14 cellular contexts compared by ENCODE assay signal in genomic region chr16:16028311-16028999, GRCh38.
DNase-seq lines count a peak whose midpoint lies in the region; ATAC-seq, FAIRE-seq and TF ChIP-seq lines count a peak whose summit lies in the region.
"Had no signal": no experiment of that assay in that cellular context is flagged by ENCODE, and none has a peak within 500 bp of the region (broad histone marks: within the 10 kb centered on the region; RNA-seq: fewer than 3 reads in every experiment).

No MANE protein-coding gene starts in this region.

- no peak overlapping the region for H2BK5ac ChIP-seq in neuronal stem cell (ENCODE audit: low read length)

- no peak overlapping the region for H3K14ac ChIP-seq in neuronal stem cell (ENCODE audit: low read length)

- BruUV-seq in endothelial cell of umbilical vein (replicated peaks; lab: Mats Ljungman, UMichigan): no TSS peak

- H3K27ac ChIP-seq in ACC112 (ENCODE audit: low read depth, low read length): peak overlapping the region; percentile 51
- peak overlapping the region; percentile 71 for H3K27ac ChIP-seq in endothelial cell of umbilical vein (ENCODE audit: insufficient read depth, low read depth, low read length)
- H3K27ac ChIP-seq in neuronal stem cell (replicated peaks; ENCODE audit: low read length): no peak overlapping the region
- no peak overlapping the region for H3K27ac ChIP-seq in SJCRH30

- no peak overlapping the region for H2BK15ac ChIP-seq in neuronal stem cell (ENCODE audit: low read length)

- H3K9me3 ChIP-seq in endothelial cell of umbilical vein (replicated peaks; ENCODE audit: control insufficient read depth, insufficient read depth, low read length): no peaks in the 10 kb centered on the region
- no peaks in the 10 kb centered on the region for H3K9me3 ChIP-seq in neuronal stem cell (replicated peaks in 1 of 2; ENCODE audit: control insufficient read depth in 2 of 2, insufficient read depth in 1 of 2, low read depth in 1 of 2, low read length in 2 of 2)
- H3K9me3 ChIP-seq in SJCRH30 (replicated peaks): no peaks in the 10 kb centered on the region

- intact Hi-C loops in endothelial cell of umbilical vein (cut with micrococcal nuclease): loop anchor here (1.0 to 10.0 kb wide), 2 partner anchors 30 to 96 kb away; no protein-coding TSS in a partner anchor

- H2AFZ ChIP-seq in ACC112 (ENCODE audit: low read length, unreplicated experiment) (no peak overlapping the region), endothelial cell of umbilical vein (ENCODE audit: low read depth, low read length) (no peak overlapping the region), neuronal stem cell (ENCODE audit: low read length) (peak overlapping the region; percentile 80)

- H3K27me3 ChIP-seq in ACC112 (ENCODE audit: insufficient read depth, low read length) (no peaks in the 10 kb centered on the region), endothelial cell of umbilical vein (ENCODE audit: control insufficient read depth in 2 of 2, insufficient read depth in 2 of 2, low read length in 2 of 2) (no peaks in the 10 kb centered on the region), neuronal stem cell (ENCODE audit: control insufficient read depth in 3 of 3, insufficient read depth in 3 of 3, low read depth in 1 of 3, low read length in 3 of 3) (no peaks in the 10 kb centered on the region), SJCRH30 (no peaks in the 10 kb centered on the region)

- TF ChIP-seq CTCF in endothelial cell of umbilical vein (IDR thresholded peaks at IDR 0.05; ENCODE audit: extremely low read depth in 1 of 2, insufficient read depth in 1 of 2, low read depth in 1 of 2, low read length in 2 of 2): no peak

- POLR2A ChIA-PET in endothelial cell of umbilical vein (lab: Charles Lee): interaction anchor here (0.7 to 1.5 kb wide), 2 partner anchors 10 to 30 kb away, joined by 4 to 6 read pairs; no protein-coding TSS in a partner anchor

- no peak for TF ChIP-seq POLR2A in endothelial cell of umbilical vein (IDR thresholded peaks at IDR 0.05; ENCODE audit: low read depth, low read length)

- H3K79me1 ChIP-seq in neuronal stem cell (ENCODE audit: low read depth, low read length): no peaks in the 10 kb centered on the region

- FAIRE-seq in endothelial cell of umbilical vein (lab: Jason Lieb, UNC): no peak

- peak overlapping the region; percentile 56 for H4K91ac ChIP-seq in neuronal stem cell (ENCODE audit: low read depth, low read length, poor library complexity)

- H3K4me2 ChIP-seq in endothelial cell of umbilical vein (ENCODE audit: insufficient read depth, low read length) (peak overlapping the region; percentile 7), neuronal stem cell (ENCODE audit: insufficient read depth, low read length, poor library complexity, severe bottlenecking) (no peak overlapping the region)

- no peak overlapping the region for H3K4ac ChIP-seq in neuronal stem cell (ENCODE audit: low read length)

- H2BK12ac ChIP-seq in neuronal stem cell (ENCODE audit: low read length): no peak overlapping the region

- H3K4me3 ChIP-seq in ACC112 (ENCODE audit: low read depth, low read length): no peak overlapping the region
- H3K4me3 ChIP-seq in endothelial cell of umbilical vein (replicated peaks in 1 of 3; ENCODE audit: insufficient read depth in 1 of 3, low read depth in 1 of 3, low read length in 3 of 3): no peak overlapping the region
- H3K4me3 ChIP-seq in neuronal stem cell (ENCODE audit: low read length in 2 of 2): no peak overlapping the region
- no peak overlapping the region for H3K4me3 ChIP-seq in SJCRH30

- dilution Hi-C loops in endothelial cell of umbilical vein (cut with MboI; ENCODE audit: extremely low pct_ligation_motif_present, low sequenced_read_pairs): no loop called here

- H3K4me1 ChIP-seq in ACC112 (ENCODE audit: control insufficient read depth, insufficient read depth, low read length, unreplicated experiment): peaks cover 63% of the 10 kb centered on the region
- peaks cover 36% of the 10 kb centered on the region for H3K4me1 ChIP-seq in endothelial cell of umbilical vein (ENCODE audit: control insufficient read depth, extremely low read depth, insufficient read depth, low read length)
- H3K4me1 ChIP-seq in neuronal stem cell (ENCODE audit: control insufficient read depth in 2 of 2, insufficient read depth in 1 of 2, low read depth in 1 of 2, low read length in 2 of 2): peaks cover 8 to 11% of the 10 kb centered on the region in 2 donors
- no peaks in the 10 kb centered on the region for H3K4me1 ChIP-seq in SJCRH30

- ATAC-seq in HG02840 (IDR thresholded peaks at IDR 0.05; ENCODE audit: low FRiP score, unreplicated experiment): no peak
- ATAC-seq: HCT116; left cardiac atrium; stimulated activated memory B cell treated with anti-CD40 and anti-IgM and Interleukin-4, amounts not matched to agents 10 μg/mL and 1 μg/mL and 100 μg/mL, for 72 hours had no signal

- WGBS in neuronal stem cell (ENCODE audit: extremely low coverage in 2 of 2, insufficient read length in 2 of 2, insufficient replicate concordance in 1 of 2), 2 donors: no CpG with 5 or more reads among the region's 19 CpGs

- H2BK120ac ChIP-seq in neuronal stem cell (ENCODE audit: low read depth, low read length): no peak overlapping the region

- no peak overlapping the region for H3K23ac ChIP-seq in neuronal stem cell (ENCODE audit: low read depth, low read length, poor library complexity)

- H4K20me1 ChIP-seq in endothelial cell of umbilical vein (replicated peaks; ENCODE audit: control insufficient read depth, extremely low read depth, insufficient read depth, low read length): no peaks in the 10 kb centered on the region

- H3K18ac ChIP-seq in neuronal stem cell (ENCODE audit: low read length): no peak overlapping the region

- DNase-seq in HuH-7.5 (ENCODE audit: low spot score) (peak; percentile 29), endothelial cell of umbilical vein (ENCODE audit: low read depth, low spot score) (peak; percentile 14), neuronal stem cell (ENCODE audit: low spot score) (no peak), SJCRH30 (no peak), SKM-1 (lab: John Stamatoyannopoulos, UW; ENCODE audit: unreplicated experiment) (no peak)
- no peak for DNase-seq in effector CD8-positive, alpha-beta T cell (lab: John Stamatoyannopoulos, UW)
- DNase-seq: hypothalamus, left cardiac atrium, NCI-H1930, NCI-H526 treated with DMSO at 0.1 percent for 48 hours had no signal

- H3K9me1 ChIP-seq in endothelial cell of umbilical vein (replicated peaks; ENCODE audit: control insufficient read depth, extremely low read depth, insufficient read depth, low read length): no peaks in the 10 kb centered on the region

- peak overlapping the region; percentile 19 for H4K8ac ChIP-seq in neuronal stem cell (ENCODE audit: low read depth, low read length)

- CTCF ChIA-PET in endothelial cell of umbilical vein (lab: Charles Lee): interaction anchor here (0.9 to 4.7 kb wide), 8 partner anchors 14 to 309 kb away, joined by 3 to 37 read pairs (median 4); partner anchors contain the start of gene CEP20

- H3K36me3 ChIP-seq in ACC112 (ENCODE audit: insufficient read depth, low read length) (peaks cover 21% of the 10 kb centered on the region), endothelial cell of umbilical vein (ENCODE audit: control insufficient read depth in 2 of 2, extremely low read depth in 1 of 2, insufficient read depth in 2 of 2, low read length in 2 of 2) (peaks cover 7% of the 10 kb centered on the region in 2 experiments), neuronal stem cell (replicated peaks in 1 of 2; ENCODE audit: control insufficient read depth in 2 of 2, insufficient read depth in 2 of 2, low read length in 2 of 2) (peaks cover 0 to 1% of the 10 kb centered on the region in 2 donors), SJCRH30 (no peaks in the 10 kb centered on the region)

- no peak overlapping the region for H2AK5ac ChIP-seq in neuronal stem cell (ENCODE audit: low read depth, low read length)

- peaks cover 37% of the 10 kb centered on the region for H3K79me2 ChIP-seq in ACC112 (ENCODE audit: control insufficient read depth, insufficient read depth, low read length, unreplicated experiment)
- H3K79me2 ChIP-seq in endothelial cell of umbilical vein (ENCODE audit: control insufficient read depth, insufficient read depth, low read length): peaks cover 37% of the 10 kb centered on the region

- H3K9ac ChIP-seq in endothelial cell of umbilical vein (replicated peaks; ENCODE audit: extremely low read depth, insufficient read depth, low read length): peak overlapping the region; percentile 16
- no peak overlapping the region for H3K9ac ChIP-seq in neuronal stem cell (ENCODE audit: low read depth, low read length, poor library complexity)

TF ChIP-seq in endothelial cell of umbilical vein, 7 proteins besides CTCF, POLR2A, EP300 and RAD21:
- TF ChIP-seq, protein P1, sequence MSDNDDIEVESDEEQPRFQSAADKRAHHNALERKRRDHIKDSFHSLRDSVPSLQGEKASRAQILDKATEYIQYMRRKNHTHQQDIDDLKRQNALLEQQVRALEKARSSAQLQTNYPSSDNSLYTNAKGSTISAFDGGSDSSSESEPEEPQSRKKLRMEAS (IDR thresholded peaks at IDR 0.05; ENCODE audit: insufficient read depth, insufficient read length): no peak
- TF ChIP-seq EZH2 (IDR thresholded peaks at IDR 0.05; ENCODE audit: borderline replicate concordance, low read depth, low read length, severe bottlenecking) (no peak), MYC (IDR thresholded peaks at IDR 0.05; ENCODE audit: low read depth, low read length) (no peak), JUN (IDR thresholded peaks at IDR 0.05; ENCODE audit: borderline replicate concordance, insufficient read depth, insufficient read length, low read depth) (no peak), FOS (IDR thresholded peaks at IDR 0.05; ENCODE audit: borderline replicate concordance, insufficient read depth, low read length) (no peak), POLR2AphosphoS5 (IDR thresholded peaks at IDR 0.05; ENCODE audit: insufficient read depth, low read depth, low read length) (no peak), GATA2 (IDR thresholded peaks at IDR 0.05; ENCODE audit: insufficient read depth, insufficient read length, low read depth, low read length) (no peak)

Comparison
In these comparisons a context has a peak if more than half of its experiments do, and no peak if none do; other contexts are left out.
1. H3K27ac ChIP-seq: peak in ACC112 (single experiment) and endothelial cell of umbilical vein (single experiment); none in neuronal stem cell (single experiment) and SJCRH30 (single experiment).
2. DNase-seq: peak in HuH-7.5 (single experiment) and endothelial cell of umbilical vein (single experiment); none in neuronal stem cell (single experiment), SJCRH30 (0 of 2), SKM-1 (single experiment) and effector CD8-positive, alpha-beta T cell (single experiment).